24 cellular contexts compared by ENCODE assay signal in the genomic region with DNA sequence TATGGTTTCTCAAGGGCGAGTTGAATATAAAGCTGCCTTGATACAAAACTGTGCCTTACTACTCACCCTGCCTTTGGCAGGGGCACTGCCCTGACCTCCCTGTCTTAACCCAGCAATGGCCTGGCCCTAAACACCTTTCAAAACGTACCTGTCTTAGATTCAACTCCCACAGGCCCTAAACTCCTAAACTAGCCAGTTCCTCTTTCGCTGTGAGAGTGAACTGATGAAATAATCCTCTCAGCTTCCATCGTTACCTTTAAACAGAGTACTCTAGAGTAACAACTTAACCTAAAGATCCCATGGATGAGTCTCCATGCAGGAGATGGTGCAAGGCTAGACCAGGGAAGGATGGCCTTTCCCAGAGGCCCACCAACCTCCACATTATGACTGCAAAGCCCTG.
"Had no signal": no experiment of that assay in that cellular context is flagged by ENCODE, and none has a peak within 500 bp of the region (broad histone marks: within the 10 kb centered on the region; RNA-seq: fewer than 3 reads in every experiment).

No MANE protein-coding gene starts in this region.

- H3K36me3 ChIP-seq: heart left ventricle, ovary, thoracic aorta had no signal

- ATAC-seq: activated CD8-positive, alpha-beta memory T cell treated with anti-CD3 and anti-CD28 coated beads, Interleukin-2, amount 10 ng/mL, durations not matched to agents 7 days and 5 days; activated CD8-positive, alpha-beta T cell treated with anti-CD3 and anti-CD28 coated beads for 36 hours; activated naive CD4-positive, alpha-beta T cell treated with anti-CD3 and anti-CD28 coated beads, Interleukin-2, amount 50 U/mL, for 72 hours; heart left ventricle; left colon had no signal

- DNase-seq: activated B cell treated with CpG ODN at 0.5 μM for 24 hours; activated CD4-positive, alpha-beta T cell treated with anti-CD3 and anti-CD28 coated beads, Interleukin-2, amount 50 U/mL, for 1 hour; activated CD8-positive, alpha-beta memory T cell treated with anti-CD3 and anti-CD28 coated beads, Interleukin-2, amount 10 ng/mL, durations not matched to agents 7 days and 5 days; activated CD8-positive, alpha-beta T cell treated with anti-CD3 and anti-CD28 coated beads for 36 hours; activated naive CD4-positive, alpha-beta T cell; activated T-cell treated with anti-CD3 and anti-CD28 coated beads, Interleukin-2, amount 50 U/mL, for 48 hours; anterior cingulate cortex; endodermal cell; foreskin fibroblast; heart left ventricle; hypothalamus; immature natural killer cell; kidney; left colon; mammary epithelial cell; ovary; stimulated activated CD4-positive, alpha-beta T cell treated with anti-CD3 and anti-CD28 coated beads, Interleukin-12 subunit alpha, Interleukin-12 subunit beta, amount 100 ng/mL, for 4 hours; stimulated activated CD4-positive, alpha-beta T cell treated with anti-CD3 and anti-CD28 coated beads, Interleukin-4, amount 100 ng/mL, for 1 hour; T-helper 9 cell had no signal

- H3K27me3 ChIP-seq: heart left ventricle, ovary had no signal

- H3K9me3 ChIP-seq: heart left ventricle, ovary, thoracic aorta had no signal

- FAIRE-seq: bronchial epithelial cell, kidney, urothelium cell line had no signal

- H3K27ac ChIP-seq: heart left ventricle, ovary, skin epidermis, thoracic aorta had no signal

- H3K4me3 ChIP-seq: heart left ventricle, ovary, skin epidermis, thoracic aorta had no signal
